ENCODE assay signal across 1 cellular context in genomic region chr1:28259252-28259934, GRCh38.
TF ChIP-seq lines count a peak whose summit lies in the region.

SESN2 (plus strand) TSS chr1:28259518; CDS start chr1:28259848, 330 bp downstream.

TF ChIP-seq in K562, 482 proteins besides CTCF, POLR2A, EP300 and RAD21 (continued from another document and continues in another):
- 0 out of 2 replicates have a peak, but pooled peaks have one; percentile 58 for TF ChIP-seq PBX2 (CRISPR knock-in tag; IDR thresholded peaks at IDR 0.05; ENCODE audit: low read depth)
- no peak; the same call in 1 of the 2 replicates for TF ChIP-seq PBX2 (tag; conservative IDR thresholded peaks at IDR 0.05; ENCODE audit: low read depth)
- no peak; the same call in 1 of the 2 replicates for TF ChIP-seq HMGXB4 (CRISPR knock-in tag; IDR thresholded peaks at IDR 0.05)
- no peak for TF ChIP-seq RREB1 (CRISPR knock-in tag; IDR thresholded peaks at IDR 0.05)
- no peak for TF ChIP-seq HNRNPL (IDR thresholded peaks at IDR 0.05; ENCODE audit: low read depth, low read length)
- peak; percentile 62; the same call in 1 of the 2 replicates for TF ChIP-seq ZNF263 (CRISPR knock-in tag; IDR thresholded peaks at IDR 0.05; ENCODE audit: borderline replicate concordance)
- peak; percentile 77; the same call in 1 of the 2 replicates for TF ChIP-seq PML (IDR thresholded peaks at IDR 0.05; ENCODE audit: low read length)
- TF ChIP-seq ZNF217 (CRISPR knock-in tag; IDR thresholded peaks at IDR 0.05), result no peak
- peak; percentile 67 for TF ChIP-seq RNF2 (IDR thresholded peaks at IDR 0.05)
- peak; percentile 96 for TF ChIP-seq KAT7 (CRISPR knock-in tag; IDR thresholded peaks at IDR 0.05; ENCODE audit: borderline replicate concordance)
- peak in 2 of 3 experiments; percentile 52 to 53 for TF ChIP-seq YY1 (IDR thresholded peaks at IDR 0.05; ENCODE audit: borderline replicate concordance in 1 of 3, control insufficient read depth in 1 of 3, extremely low read depth in 1 of 3, insufficient read depth in 3 of 3, insufficient read length in 1 of 3, insufficient replicate concordance in 2 of 3, low read depth in 1 of 3, low read length in 2 of 3)
- no peak for TF ChIP-seq HINFP (tag; conservative IDR thresholded peaks at IDR 0.05; ENCODE audit: low read depth)
- no peak for TF ChIP-seq ZC3H8 (IDR thresholded peaks at IDR 0.05)
- TF ChIP-seq RNF219 (CRISPR knock-in tag; IDR thresholded peaks at IDR 0.05), result no peak
- TF ChIP-seq ZNF318 (IDR thresholded peaks at IDR 0.05; ENCODE audit: borderline replicate concordance in 1 of 2, low read depth in 1 of 2), result no peak
- TF ChIP-seq TSC22D4 (tag; IDR thresholded peaks at IDR 0.05), result no peak
- no peak for TF ChIP-seq HDGF (IDR thresholded peaks at IDR 0.05)
- no peak for TF ChIP-seq PPARD (CRISPR knock-in tag; IDR thresholded peaks at IDR 0.05)
- 0 out of 2 replicates have a peak, but pooled peaks have one; percentile 8 for TF ChIP-seq DMBX1 (CRISPR knock-in tag; IDR thresholded peaks at IDR 0.05; ENCODE audit: borderline replicate concordance)
- no peak for TF ChIP-seq ZNF274 (IDR thresholded peaks at IDR 0.05; ENCODE audit: borderline replicate concordance, low read depth, low read length)
- TF ChIP-seq PKNOX1 (IDR thresholded peaks at IDR 0.05), result peak; percentile 95
- 0 out of 2 replicates have a peak, but pooled peaks have one; percentile 11 for TF ChIP-seq ZBTB7A (IDR thresholded peaks at IDR 0.05; ENCODE audit: borderline replicate concordance, control insufficient read depth, low read depth, low read length)
- no peak for TF ChIP-seq CBX2 (IDR thresholded peaks at IDR 0.05; ENCODE audit: insufficient read depth, low read length, poor library complexity, severe bottlenecking)
- TF ChIP-seq SIN3A (IDR thresholded peaks at IDR 0.05; ENCODE audit: borderline replicate concordance in 2 of 2, control insufficient read depth in 1 of 2, low read depth in 2 of 2, low read length in 2 of 2), result no peak; a peak in 1 of 4 replicates
- no peak for TF ChIP-seq SNIP1 (IDR thresholded peaks at IDR 0.05; ENCODE audit: low read depth)
- TF ChIP-seq RBM22 (IDR thresholded peaks at IDR 0.05; ENCODE audit: low read depth, low read length, poor library complexity, severe bottlenecking), result peak; percentile 97
- TF ChIP-seq ZNF184 (CRISPR knock-in tag; IDR thresholded peaks at IDR 0.05), result no peak
- peak; percentile 97 for TF ChIP-seq ZNF586 (CRISPR knock-in tag; conservative IDR thresholded peaks at IDR 0.05)
- peak; percentile 33; the same call in 1 of the 2 replicates for TF ChIP-seq BRD4 (IDR thresholded peaks at IDR 0.05)
- no peak for TF ChIP-seq ZNF347 (CRISPR knock-in tag; IDR thresholded peaks at IDR 0.05; ENCODE audit: low read depth)
